8 cellular contexts compared by ENCODE assay signal in genomic region chr12:53996188-53996885, GRCh38. TPM values are rescaled to one million over a fixed set of nuclear protein-coding genes. Genes with fewer than 3 reads are reported as not detected.
DNase-seq lines count a peak whose midpoint lies in the region; ATAC-seq and TF ChIP-seq lines count a peak whose summit lies in the region.

No MANE protein-coding gene starts in this region.

- DNase-seq in RWPE1 (ENCODE audit: low spot score) (no peak), right atrium auricular region (ENCODE audit: low spot score) (no peak), NCI-H510A treated with DMSO at 0.1 percent for 48 hours (lab: John Stamatoyannopoulos, UW) (no peak), erythroblast (lab: John Stamatoyannopoulos, UW) (no peak), G401 (ENCODE audit: low spot score) (no peak), sciatic nerve (ENCODE audit: low spot score) (no peak)

- TF ChIP-seq CTCF in GM12875 (IDR thresholded peaks at IDR 0.05; ENCODE audit: borderline replicate concordance, insufficient read depth, low read depth, low read length) (no peak), RWPE1 (conservative IDR thresholded peaks at IDR 0.05; ENCODE audit: low read depth) (no peak), right atrium auricular region (IDR thresholded peaks at IDR 0.05) (no peak)

- peaks cover 74 to 95% of the 10 kb centered on the region in 2 donors for H3K27me3 ChIP-seq in right atrium auricular region

- peaks cover 0 to 40% of the 10 kb centered on the region in 2 donors for H3K4me1 ChIP-seq in right atrium auricular region

- no peak for TF ChIP-seq POLR2A in erythroblast (IDR thresholded peaks at IDR 0.05; ENCODE audit: low read length)

- CTCF ChIA-PET in RWPE1 (lab: Yijun Ruan, JAX): interaction anchor here (1.0 to 1.7 kb wide), 2 partner anchors 11 to 212 kb away, joined by 3 to 11 read pairs; partner anchors contain the start of gene HOXC10

- in situ Hi-C loops in G401 (cut with HindIII; ENCODE audit: low sequenced_read_pairs): no loop called here

- H3K4me3 ChIP-seq in GM12875 (ENCODE audit: low read depth, low read length) (peak overlapping the region; percentile 49), right atrium auricular region (peak overlapping the region; percentile 28 to 49), skin epidermis (peak overlapping the region; percentile 31 to 54 (median 39))

- intact Hi-C loops in sciatic nerve (cut with DNase I): no loop called here

- no peak for ATAC-seq in sciatic nerve

- POLR2A ChIA-PET in RWPE1 (lab: Yijun Ruan, JAX; ENCODE audit: low non-redundant PET): no interaction called here

- H3K9me3 ChIP-seq in right atrium auricular region: no peaks in the 10 kb centered on the region

- H3K27ac ChIP-seq in RWPE1 (peak overlapping the region; percentile 52), right atrium auricular region (no peak overlapping the region), skin epidermis (peak overlapping the region in 19 of 21 experiments; percentile 11 to 98 (median 82))

- H3K36me3 ChIP-seq in right atrium auricular region: no peaks in the 10 kb centered on the region

RNA-seq across cellular contexts. Expression of gene HOXC9, which starts 3.6 kb away (rescaled TPM):
- total RNA-seq in right atrium auricular region: not detected
- total RNA-seq in G401 (2014; rRNA removed; shearing (Covaris generic)): 17.3 and 18.7 TPM in 2 replicates
- 10.2 TPM for total RNA-seq in sciatic nerve

RNA-seq across cellular contexts. Expression of gene HOXC10, which starts 11.4 kb away (rescaled TPM):
- total RNA-seq in right atrium auricular region (not detected), sciatic nerve (17.2 TPM)
- total RNA-seq in G401 (2014; rRNA removed; shearing (Covaris generic)): 16.7 and 48.6 TPM in 2 replicates

RNA-seq across cellular contexts. Expression of gene HOXC8, which starts 12.4 kb away (rescaled TPM):
- total RNA-seq in right atrium auricular region (not detected), sciatic nerve (7.0 TPM)
- 0.07 and 0.18 TPM in 2 replicates for total RNA-seq in G401 (2014; rRNA removed; shearing (Covaris generic))

RNA-seq across cellular contexts. Expression of gene HOTAIR, which starts 21.6 kb away (rescaled TPM):
- not detected for total RNA-seq in right atrium auricular region
- total RNA-seq in G401 (2014; rRNA removed; shearing (Covaris generic)): 4.1 and 15.0 TPM in 2 replicates
- 4.0 TPM for total RNA-seq in sciatic nerve

RNA-seq across cellular contexts. Expression of gene HOXC11, which starts 23.4 kb away (rescaled TPM):
- total RNA-seq in right atrium auricular region: not detected
- 2.1 and 2.3 TPM in 2 replicates for total RNA-seq in G401 (2014; rRNA removed; shearing (Covaris generic))
- 1.2 TPM for total RNA-seq in sciatic nerve

Comparison
In these comparisons a context has a peak if more than half of its experiments do, and no peak if none do; other contexts are left out.
1. H3K27ac ChIP-seq: peak in RWPE1 (single experiment) and skin epidermis (19 of 21); none in right atrium auricular region (0 of 2).
2. RNA of gene HOXC9, which starts 3.6 kb away (total RNA-seq): 17.3 to 18.7 TPM in G401 and 10.2 TPM in sciatic nerve (single experiment); not detected in right atrium auricular region; every median in the first group is over 10 times any median in the second.
3. RNA of gene HOXC10, which starts 11.4 kb away (total RNA-seq): 16.7 to 48.6 TPM in G401 and 17.2 TPM in sciatic nerve (single experiment); not detected in right atrium auricular region; every median in the first group is over 10 times any median in the second.
4. Peak in every context shown above with its lines, with median percentiles within 50 percentile points of each other: H3K4me3 ChIP-seq.